ENCODE assay signal across 1 cellular context in genomic region chr19:10085641-10086031, GRCh38.
TF ChIP-seq lines count a peak whose summit lies in the region.

No MANE protein-coding gene starts in this region.

TF ChIP-seq in K562, 482 proteins besides CTCF, POLR2A, EP300 and RAD21 (continues in another document):
- TF ChIP-seq ESRRA (IDR thresholded peaks at IDR 0.05; ENCODE audit: borderline replicate concordance, low read depth), result peak; percentile 97
- TF ChIP-seq ZNF121 (CRISPR knock-in tag; conservative IDR thresholded peaks at IDR 0.05), result peak; percentile 69
- no peak for TF ChIP-seq PTRF (tag; IDR thresholded peaks at IDR 0.05)
- TF ChIP-seq HDGF (IDR thresholded peaks at IDR 0.05), result peak; percentile 97
- peak; percentile 96 to 98 for TF ChIP-seq KDM1A (IDR thresholded peaks at IDR 0.05)
- TF ChIP-seq ZNF143 (CRISPR knock-in tag; IDR thresholded peaks at IDR 0.05), result no peak
- peak; percentile 41; the same call in 1 of the 2 replicates for TF ChIP-seq CC2D1A (IDR thresholded peaks at IDR 0.05)
- TF ChIP-seq HDAC6 (IDR thresholded peaks at IDR 0.05; ENCODE audit: low read depth, low read length), result no peak
- no peak for TF ChIP-seq ZBTB7A (IDR thresholded peaks at IDR 0.05; ENCODE audit: borderline replicate concordance, control insufficient read depth, low read depth, low read length)
- peak; percentile 36; the same call in 1 of the 2 replicates for TF ChIP-seq TOE1 (IDR thresholded peaks at IDR 0.05; ENCODE audit: borderline replicate concordance)
- TF ChIP-seq TOE1 (CRISPR knock-in tag; IDR thresholded peaks at IDR 0.05; ENCODE audit: borderline replicate concordance, low read depth), result no peak
- no peak for TF ChIP-seq MAZ (CRISPR knock-in tag; conservative IDR thresholded peaks at IDR 0.05 in 1 of 2, IDR thresholded peaks at IDR 0.05 in 1 of 2)
- no peak for TF ChIP-seq SNAPC5 (CRISPR knock-in tag; IDR thresholded peaks at IDR 0.05)
- no peak for TF ChIP-seq TRIM28 (IDR thresholded peaks at IDR 0.05)
- no peak for TF ChIP-seq OTX1 (CRISPR knock-in tag; IDR thresholded peaks at IDR 0.05)
- peak; percentile 98 for TF ChIP-seq CHD4 (IDR thresholded peaks at IDR 0.05; ENCODE audit: insufficient read depth, insufficient replicate concordance, low read depth, low read length, poor library complexity, severe bottlenecking)
- no peak for TF ChIP-seq THAP12 (CRISPR knock-in tag; IDR thresholded peaks at IDR 0.05)
- TF ChIP-seq ZBTB49 (CRISPR knock-in tag; IDR thresholded peaks at IDR 0.05; ENCODE audit: borderline replicate concordance), result 0 out of 2 replicates have a peak, but pooled peaks have one; percentile 28
- 0 out of 2 replicates have a peak, but pooled peaks have one; percentile 57 for TF ChIP-seq ZBTB2 (IDR thresholded peaks at IDR 0.05)
- TF ChIP-seq BRD9 (IDR thresholded peaks at IDR 0.05; ENCODE audit: low read depth, partially characterized antibody), result no peak
- TF ChIP-seq CUX1 (CRISPR knock-in tag; IDR thresholded peaks at IDR 0.05), result no peak
- no peak for TF ChIP-seq EWSR1 (IDR thresholded peaks at IDR 0.05; ENCODE audit: borderline replicate concordance, low read depth, partially characterized antibody)
- TF ChIP-seq MNT (conservative IDR thresholded peaks at IDR 0.05), result no peak
- TF ChIP-seq ID3 (CRISPR knock-in tag; IDR thresholded peaks at IDR 0.05), result no peak
- peak; percentile 62; the same call in 1 of the 2 replicates for TF ChIP-seq ID3 (tag; IDR thresholded peaks at IDR 0.05)
- TF ChIP-seq ARNT (IDR thresholded peaks at IDR 0.05), result no peak
- no peak for TF ChIP-seq YY1 (IDR thresholded peaks at IDR 0.05; ENCODE audit: borderline replicate concordance in 1 of 3, control insufficient read depth in 1 of 3, extremely low read depth in 1 of 3, insufficient read depth in 3 of 3, insufficient read length in 1 of 3, insufficient replicate concordance in 2 of 3, low read depth in 1 of 3, low read length in 2 of 3)
- no peak for TF ChIP-seq GTF2F1 (IDR thresholded peaks at IDR 0.05; ENCODE audit: low read depth, low read length)
- no peak for TF ChIP-seq ZNF165 (CRISPR knock-in tag; IDR thresholded peaks at IDR 0.05; ENCODE audit: borderline replicate concordance)
- peak; percentile 95 for TF ChIP-seq ZNF740 (CRISPR knock-in tag; IDR thresholded peaks at IDR 0.05)
- TF ChIP-seq ZNF740 (tag; IDR thresholded peaks at IDR 0.05), result peak in 1 of 2 experiments; percentile 89; a peak in 2 of 4 replicates
- no peak for TF ChIP-seq SIX5 (IDR thresholded peaks at IDR 0.05; ENCODE audit: borderline replicate concordance in 1 of 2, insufficient read depth in 1 of 2, low read depth in 1 of 2, low read length in 2 of 2)
- TF ChIP-seq HDAC1 (IDR thresholded peaks at IDR 0.05), result peak; percentile 65 to 77; a peak in 3 of 4 replicates
- TF ChIP-seq BCOR (IDR thresholded peaks at IDR 0.05), result peak; percentile 100
- TF ChIP-seq ZNF609 (CRISPR knock-in tag; IDR thresholded peaks at IDR 0.05; ENCODE audit: borderline replicate concordance), result no peak
- peak; percentile 86; the same call in 1 of the 2 replicates for TF ChIP-seq PTBP1 (IDR thresholded peaks at IDR 0.05; ENCODE audit: low read depth, low read length)
- peak; percentile 84 for TF ChIP-seq PHF20 (IDR thresholded peaks at IDR 0.05; ENCODE audit: partially characterized antibody)
- TF ChIP-seq RBM25 (IDR thresholded peaks at IDR 0.05; ENCODE audit: low read depth, low read length, severe bottlenecking), result peak; percentile 94
- no peak for TF ChIP-seq FOXK1 (CRISPR knock-in tag; IDR thresholded peaks at IDR 0.05; ENCODE audit: borderline replicate concordance)
- TF ChIP-seq GABPA (tag; conservative IDR thresholded peaks at IDR 0.05; ENCODE audit: low read depth), result no peak
- TF ChIP-seq CHD1 (IDR thresholded peaks at IDR 0.05; ENCODE audit: low read length), result peak; percentile 22
- peak in 1 of 2 experiments; percentile 57; a peak in 1 of 3 replicates for TF ChIP-seq CBX3 (IDR thresholded peaks at IDR 0.05; ENCODE audit: borderline replicate concordance in 1 of 2, low read length in 2 of 2)
- no peak for TF ChIP-seq MYNN (IDR thresholded peaks at IDR 0.05)
- no peak for TF ChIP-seq MYNN (CRISPR knock-in tag; IDR thresholded peaks at IDR 0.05)
- TF ChIP-seq HDAC2 (IDR thresholded peaks at IDR 0.05), result peak; percentile 99
- no peak for TF ChIP-seq ZNF79 (CRISPR knock-in tag; IDR thresholded peaks at IDR 0.05; ENCODE audit: low read depth)
